In the genomic region with DNA sequence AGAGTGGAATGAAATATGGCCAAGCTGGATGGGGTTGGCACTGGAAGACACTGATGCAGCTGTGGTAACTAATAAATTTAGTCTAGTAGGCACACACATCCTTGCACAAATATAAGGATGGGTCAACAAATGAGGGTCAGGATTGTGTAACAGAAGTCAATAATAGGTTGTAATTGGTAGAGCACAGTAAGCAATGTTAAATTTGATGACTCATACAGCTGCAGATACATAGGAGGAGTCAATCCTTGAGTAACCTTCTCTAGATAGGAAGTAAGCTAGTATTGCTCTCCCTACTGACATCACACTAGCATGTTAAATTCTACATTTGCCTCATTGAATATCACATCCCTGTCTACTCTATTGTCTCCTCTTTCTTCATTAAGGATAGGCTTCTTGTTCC, we compare ENCODE assay signal across 13 cellular contexts.
DNase-seq lines count a peak whose midpoint lies in the region; ATAC-seq and TF ChIP-seq lines count a peak whose summit lies in the region.
"Had no signal": no experiment of that assay in that cellular context is flagged by ENCODE, and none has a peak within 500 bp of the region (broad histone marks: within the 10 kb centered on the region; RNA-seq: fewer than 3 reads in every experiment).

No MANE protein-coding gene starts in this region.

- peaks cover 0 to 2% (median 2%) of the 10 kb centered on the region in 3 donors for H3K36me3 Mint-ChIP-seq in naive thymus-derived CD8-positive, alpha-beta T cell
- peaks cover 12% of the 10 kb centered on the region for H3K36me3 Mint-ChIP-seq in activated CD8-positive, alpha-beta memory T cell treated with anti-CD3 and anti-CD28 coated beads, Interleukin-2, amount 10 ng/mL, durations not matched to agents 7 days and 5 days
- H3K36me3 Mint-ChIP-seq: stimulated activated naive B cell treated with anti-CD40 and anti-IgM and Interleukin-4, amounts not matched to agents 10 μg/mL and 1 μg/mL and 100 μg/mL, for 72 hours had no signal

- CTCF ChIA-PET in HEK293 (lab: Yijun Ruan, JAX) = no interaction called here
- CTCF ChIA-PET in activated CD8-positive, alpha-beta memory T cell treated with anti-CD3 and anti-CD28 coated beads, Interleukin-2, amount 10 ng/mL, durations not matched to agents 7 days and 5 days (lab: Charles Lee) = no interaction called here

- H3K36me3 ChIP-seq in HEK293 (ENCODE audit: control insufficient read depth in 2 of 2, insufficient read depth in 1 of 2, low read length in 2 of 2) = no peaks in the 10 kb centered on the region
- H3K36me3 ChIP-seq in mesenchymal stem cell (ENCODE audit: control insufficient read depth in 1 of 2, insufficient read depth in 2 of 2, low read depth in 1 of 2, low read length in 2 of 2) = no peaks in the 10 kb centered on the region

- no peak overlapping the region for H3K18ac ChIP-seq in mesenchymal stem cell (ENCODE audit: low read depth in 1 of 2, low read length in 2 of 2)

- H3K4me1 ChIP-seq in HEK293 (ENCODE audit: control insufficient read depth, insufficient read depth, low read length) = no peaks in the 10 kb centered on the region
- H3K4me1 ChIP-seq in mesenchymal stem cell (ENCODE audit: control insufficient read depth, insufficient read depth, low read depth, low read length) = no peaks in the 10 kb centered on the region

- no peak for ATAC-seq in naive thymus-derived CD8-positive, alpha-beta T cell
- no peak for ATAC-seq in activated CD8-positive, alpha-beta memory T cell treated with anti-CD3 and anti-CD28 coated beads, Interleukin-2, amount 10 ng/mL, durations not matched to agents 7 days and 5 days
- ATAC-seq: Panc1 had no signal

- no peak overlapping the region for H3K14ac ChIP-seq in mesenchymal stem cell (ENCODE audit: low read length in 2 of 2)

- H2BK5ac ChIP-seq in mesenchymal stem cell (ENCODE audit: low read depth, low read length, poor library complexity, severe bottlenecking) = no peak overlapping the region

- no peak for TF ChIP-seq CTCF in HEK293 (tag by site-specific recombination; IDR thresholded peaks at IDR 0.05)

- no peaks in the 10 kb centered on the region for H3K27me3 ChIP-seq in mesenchymal stem cell (ENCODE audit: control insufficient read depth in 1 of 2, insufficient read depth in 1 of 2, low read length in 2 of 2)

- H2AFZ ChIP-seq in mesenchymal stem cell (ENCODE audit: low read depth, low read length) = no peak overlapping the region

- H3K27ac Mint-ChIP-seq in naive thymus-derived CD8-positive, alpha-beta T cell = no peak overlapping the region
- no peak overlapping the region for H3K27ac Mint-ChIP-seq in activated CD8-positive, alpha-beta memory T cell treated with anti-CD3 and anti-CD28 coated beads, Interleukin-2, amount 10 ng/mL, durations not matched to agents 7 days and 5 days
- H3K27ac Mint-ChIP-seq: natural killer cell; stimulated activated naive B cell treated with anti-CD40 and anti-IgM and Interleukin-4, amounts not matched to agents 10 μg/mL and 1 μg/mL and 100 μg/mL, for 72 hours had no signal

- H2BK120ac ChIP-seq in mesenchymal stem cell (ENCODE audit: low read depth, low read length) = no peak overlapping the region

- no peak overlapping the region for H2BK15ac ChIP-seq in mesenchymal stem cell (ENCODE audit: low read depth, poor library complexity, severe bottlenecking)

- no peak overlapping the region for H3K4me3 Mint-ChIP-seq in naive thymus-derived CD8-positive, alpha-beta T cell
- no peak overlapping the region for H3K4me3 Mint-ChIP-seq in activated CD8-positive, alpha-beta memory T cell treated with anti-CD3 and anti-CD28 coated beads, Interleukin-2, amount 10 ng/mL, durations not matched to agents 7 days and 5 days
- H3K4me3 Mint-ChIP-seq: natural killer cell; stimulated activated naive B cell treated with anti-CD40 and anti-IgM and Interleukin-4, amounts not matched to agents 10 μg/mL and 1 μg/mL and 100 μg/mL, for 72 hours had no signal

- H3K27ac ChIP-seq in HEK293 (ENCODE audit: extremely low read depth, low read depth, low read length) (no peak overlapping the region), mesenchymal stem cell (ENCODE audit: low read length, poor library complexity, severe bottlenecking) (no peak overlapping the region)

- H3K4ac ChIP-seq in mesenchymal stem cell (ENCODE audit: low read depth in 1 of 2, low read length in 2 of 2) = no peak overlapping the region

- no peak overlapping the region for H3K9ac ChIP-seq in mesenchymal stem cell (ENCODE audit: low read length)

- DNase-seq in NCI-H460 (ENCODE audit: extremely low read depth, low read depth) = peak; percentile 74
- DNase-seq in amniotic epithelial cell (ENCODE audit: low read depth) = peak; percentile 62
- peak; percentile 46 for DNase-seq in mesenchymal stem cell
- DNase-seq in naive thymus-derived CD8-positive, alpha-beta T cell = no peak
- DNase-seq in activated CD8-positive, alpha-beta memory T cell treated with anti-CD3 and anti-CD28 coated beads, Interleukin-2, amount 10 ng/mL, durations not matched to agents 7 days and 5 days = no peak
- DNase-seq in NCI-H526 treated with DMSO at 0.1 percent for 48 hours (lab: John Stamatoyannopoulos, UW) = no peak
- DNase-seq: activated CD4-positive, CD25-positive, alpha-beta regulatory T cell treated with anti-CD3 and anti-CD28 coated beads, Interleukin-2, amount 50 U/mL, for 72 hours; activated naive CD4-positive, alpha-beta T cell treated with Interleukin-2 at 50 U/mL for 16 hours; Karpas-422; natural killer cell; stimulated activated naive B cell treated with anti-CD40 and anti-IgM and Interleukin-4, amounts not matched to agents 10 μg/mL and 1 μg/mL and 100 μg/mL, for 72 hours had no signal

- H3K27me3 Mint-ChIP-seq in naive thymus-derived CD8-positive, alpha-beta T cell = no peaks in the 10 kb centered on the region
- H3K27me3 Mint-ChIP-seq in activated CD8-positive, alpha-beta memory T cell treated with anti-CD3 and anti-CD28 coated beads, Interleukin-2, amount 10 ng/mL, durations not matched to agents 7 days and 5 days = no peaks in the 10 kb centered on the region
- H3K27me3 Mint-ChIP-seq: stimulated activated naive B cell treated with anti-CD40 and anti-IgM and Interleukin-4, amounts not matched to agents 10 μg/mL and 1 μg/mL and 100 μg/mL, for 72 hours had no signal

- no peak overlapping the region for H3K4me2 ChIP-seq in mesenchymal stem cell (ENCODE audit: low read length, poor library complexity, severe bottlenecking)

- H3K4me3 ChIP-seq in HEK293 (ENCODE audit: low read depth, low read length) = no peak overlapping the region
- H3K4me3 ChIP-seq in mesenchymal stem cell (ENCODE audit: insufficient read depth in 1 of 2, low read depth in 1 of 2, low read length in 2 of 2) = no peak overlapping the region

- POLR2A ChIA-PET in HEK293 (lab: Yijun Ruan, JAX) = no interaction called here
- POLR2A ChIA-PET in naive thymus-derived CD8-positive, alpha-beta T cell (lab: Charles Lee) = no interaction called here

- H2AK5ac ChIP-seq in mesenchymal stem cell (ENCODE audit: low read length, severe bottlenecking) = no peak overlapping the region

- H3K4me1 Mint-ChIP-seq in naive thymus-derived CD8-positive, alpha-beta T cell = peaks cover 3 to 20% (median 16%) of the 10 kb centered on the region in 4 donors
- H3K4me1 Mint-ChIP-seq in activated CD8-positive, alpha-beta memory T cell treated with anti-CD3 and anti-CD28 coated beads, Interleukin-2, amount 10 ng/mL, durations not matched to agents 7 days and 5 days = peaks cover 8% of the 10 kb centered on the region

- no peaks in the 10 kb centered on the region for H3K79me1 ChIP-seq in mesenchymal stem cell (replicated peaks; ENCODE audit: low read length, poor library complexity, severe bottlenecking)

- H3K9me3 ChIP-seq in HEK293 (ENCODE audit: control insufficient read depth, insufficient read depth, low read depth, low read length) = no peaks in the 10 kb centered on the region
- no peaks in the 10 kb centered on the region for H3K9me3 ChIP-seq in mesenchymal stem cell (ENCODE audit: control insufficient read depth, low read length)

- no peak overlapping the region for H4K91ac ChIP-seq in mesenchymal stem cell (ENCODE audit: low read length)

- H4K8ac ChIP-seq in mesenchymal stem cell (ENCODE audit: low read length) = no peak overlapping the region

- no peak overlapping the region for H3K23ac ChIP-seq in mesenchymal stem cell (ENCODE audit: low read length in 2 of 2)

- peaks cover 0 to 2% (median 0%) of the 10 kb centered on the region in 9 donors for H3K9me3 Mint-ChIP-seq in naive thymus-derived CD8-positive, alpha-beta T cell
- no peaks in the 10 kb centered on the region for H3K9me3 Mint-ChIP-seq in activated CD8-positive, alpha-beta memory T cell treated with anti-CD3 and anti-CD28 coated beads, Interleukin-2, amount 10 ng/mL, durations not matched to agents 7 days and 5 days (ENCODE audit: low read depth)
- H3K9me3 Mint-ChIP-seq: natural killer cell had no signal

- H2BK12ac ChIP-seq in mesenchymal stem cell (ENCODE audit: low read length in 2 of 2) = no peak overlapping the region

TF ChIP-seq in HEK293, 187 proteins besides CTCF, POLR2A, EP300 and RAD21:
- no peak for TF ChIP-seq BCL11B (tag by site-specific recombination; IDR thresholded peaks at IDR 0.05; ENCODE audit: low read depth)
- no peak for TF ChIP-seq ZNF416 (tag by site-specific recombination; IDR thresholded peaks at IDR 0.05)
- TF ChIP-seq ZNF560 (tag by site-specific recombination; IDR thresholded peaks at IDR 0.05; ENCODE audit: borderline replicate concordance) = no peak
- TF ChIP-seq OSR2 (tag by site-specific recombination; IDR thresholded peaks at IDR 0.05) = 0 out of 2 replicates have a peak, but pooled peaks have one; percentile 24
- TF ChIP-seq SP7 (tag by site-specific recombination; IDR thresholded peaks at IDR 0.05) = peak; percentile 63
- TF ChIP-seq OVOL3 (tag by site-specific recombination; IDR thresholded peaks at IDR 0.05) = no peak
- TF ChIP-seq ZSCAN16 (tag by site-specific recombination; IDR thresholded peaks at IDR 0.05) = no peak
- TF ChIP-seq ZBTB21 (tag by site-specific recombination; IDR thresholded peaks at IDR 0.05) = 0 out of 2 replicates have a peak, but pooled peaks have one; percentile 48

Comparison
In these comparisons a context has a peak if more than half of its experiments do, and no peak if none do; other contexts are left out.
1. DNase-seq: peak in NCI-H460 (single experiment), amniotic epithelial cell (single experiment) and mesenchymal stem cell (single experiment); none in naive thymus-derived CD8-positive, alpha-beta T cell (0 of 10), activated CD8-positive, alpha-beta memory T cell treated with anti-CD3 and anti-CD28 coated beads, Interleukin-2, amount 10 ng/mL, durations not matched to agents 7 days and 5 days (single experiment) and NCI-H526 treated with DMSO at 0.1 percent for 48 hours (single experiment).